In genomic region chr10:98963608-98964007, GRCh38 we compare ENCODE assay signal across 24 cellular contexts.
"Had no signal": no experiment of that assay in that cellular context is flagged by ENCODE, and none has a peak within 500 bp of the region (broad histone marks: within the 10 kb centered on the region; RNA-seq: fewer than 3 reads in every experiment).

No MANE protein-coding gene starts in this region.

- H3K27ac Mint-ChIP-seq: activated naive CD8-positive, alpha-beta T cell; natural killer cell; progenitor cell of endocrine pancreas; T-helper 2 cell treated with Interferon-gamma antibody and Interleukin-4, amounts not matched to agents 5 μg/mL and 100 μg/mL, for 36 hours; type B pancreatic cell had no signal

- FAIRE-seq: TTC549 had no signal

- ATAC-seq: gastrocnemius medialis, left lung, natural killer cell had no signal

- H3K27me3 ChIP-seq: gastrocnemius medialis, left lung, spleen, vagina had no signal

- H3K27ac ChIP-seq: gastrocnemius medialis, left lung, spleen, vagina, WERI-Rb-1 had no signal

- H3K36me3 ChIP-seq: gastrocnemius medialis, left lung, spleen, thoracic aorta, vagina, WERI-Rb-1 had no signal

- DNase-seq: activated CD4-positive, CD25-positive, alpha-beta regulatory T cell treated with anti-CD3 and anti-CD28 coated beads, Interleukin-2, amount 50 U/mL, for 72 hours; activated T-cell treated with anti-CD3 and anti-CD28 coated beads, Interleukin-2, amount 50 U/mL, for 1 hour; amniotic stem cell; dermis blood vessel endothelial cell; effector CD8-positive, alpha-beta T cell; erythroblast; gastrocnemius medialis; hippocampal formation; kidney glomerular epithelial cell; left lung; midbrain; natural killer cell; spleen; stimulated activated CD4-positive, alpha-beta T cell treated with anti-CD3 and anti-CD28 coated beads, Interleukin-4, amount 100 ng/mL, for 24 hours; stimulated activated naive CD4-positive, alpha-beta T cell treated with Interleukin-2 at 50 U/mL for 16 hours; WERI-Rb-1 had no signal

- H3K9me3 ChIP-seq: gastrocnemius medialis, left lung, spleen, thoracic aorta, vagina had no signal

- H3K4me3 ChIP-seq: gastrocnemius medialis, left lung, lung, spleen, thoracic aorta, vagina had no signal

- H3K27me3 Mint-ChIP-seq: progenitor cell of endocrine pancreas had no signal

- H3K9me3 Mint-ChIP-seq: T-helper 2 cell treated with Interferon-gamma antibody and Interleukin-4, amounts not matched to agents 5 μg/mL and 100 μg/mL, for 36 hours; type B pancreatic cell had no signal

- H3K36me3 Mint-ChIP-seq: activated naive CD8-positive, alpha-beta T cell; natural killer cell; type B pancreatic cell had no signal

- H3K4me1 Mint-ChIP-seq: natural killer cell had no signal

- H3K4me3 Mint-ChIP-seq: activated naive CD8-positive, alpha-beta T cell; natural killer cell; T-helper 2 cell treated with Interferon-gamma antibody and Interleukin-4, amounts not matched to agents 5 μg/mL and 100 μg/mL, for 36 hours; type B pancreatic cell had no signal

- H3K4me1 ChIP-seq: gastrocnemius medialis, left lung, spleen had no signal
